In the genomic region with DNA sequence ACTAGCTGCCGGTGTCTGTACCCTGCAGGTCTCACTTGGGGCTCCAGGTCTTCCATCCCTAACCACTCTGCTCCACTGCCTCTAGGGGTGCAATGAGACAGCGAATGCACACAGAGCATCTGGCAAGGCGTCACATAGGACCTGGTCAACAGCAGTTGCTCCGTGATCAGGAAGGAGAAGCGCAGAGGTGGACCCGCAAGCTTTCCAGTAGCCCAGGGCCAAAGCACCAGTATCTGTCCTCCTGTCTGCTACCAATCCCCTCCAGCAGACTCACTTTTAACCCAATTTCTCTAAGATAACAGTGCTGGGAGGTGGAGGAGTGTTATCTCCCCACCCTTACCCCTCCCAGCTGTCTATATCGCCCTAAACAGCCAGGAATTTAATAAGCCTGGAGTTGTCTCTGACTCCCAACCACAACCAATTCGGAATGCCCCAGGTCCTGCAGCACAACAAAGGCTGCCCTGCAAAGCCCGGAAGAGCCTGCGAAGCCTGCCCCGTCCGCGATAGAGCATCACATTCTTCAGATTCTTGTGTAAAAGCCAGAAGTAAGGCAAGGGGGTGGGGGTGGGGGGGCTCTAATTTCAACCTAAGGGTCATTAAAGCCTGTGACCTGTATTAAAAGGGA, we compare ENCODE assay signal across 1 cellular context.
A peak's percentile ranks its signal among the peaks of the same experiment; 100 is the strongest.
TF ChIP-seq lines count a peak whose summit lies in the region.

No MANE protein-coding gene starts in this region.

TF ChIP-seq in HepG2, 621 proteins besides CTCF, POLR2A, EP300 and RAD21 (continued from another document):
- TF ChIP-seq, protein P1, sequence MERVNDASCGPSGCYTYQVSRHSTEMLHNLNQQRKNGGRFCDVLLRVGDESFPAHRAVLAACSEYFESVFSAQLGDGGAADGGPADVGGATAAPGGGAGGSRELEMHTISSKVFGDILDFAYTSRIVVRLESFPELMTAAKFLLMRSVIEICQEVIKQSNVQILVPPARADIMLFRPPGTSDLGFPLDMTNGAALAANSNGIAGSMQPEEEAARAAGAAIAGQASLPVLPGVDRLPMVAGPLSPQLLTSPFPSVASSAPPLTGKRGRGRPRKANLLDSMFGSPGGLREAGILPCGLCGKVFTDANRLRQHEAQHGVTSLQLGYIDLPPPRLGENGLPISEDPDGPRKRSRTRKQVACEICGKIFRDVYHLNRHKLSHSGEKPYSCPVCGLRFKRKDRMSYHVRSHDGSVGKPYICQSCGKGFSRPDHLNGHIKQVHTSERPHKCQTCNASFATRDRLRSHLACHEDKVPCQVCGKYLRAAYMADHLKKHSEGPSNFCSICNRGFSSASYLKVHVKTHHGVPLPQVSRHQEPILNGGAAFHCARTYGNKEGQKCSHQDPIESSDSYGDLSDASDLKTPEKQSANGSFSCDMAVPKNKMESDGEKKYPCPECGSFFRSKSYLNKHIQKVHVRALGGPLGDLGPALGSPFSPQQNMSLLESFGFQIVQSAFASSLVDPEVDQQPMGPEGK (CRISPR knock-in tag; IDR thresholded peaks at IDR 0.05) = peak; percentile 47; the same call in 1 of the 2 replicates
- 0 out of 2 replicates have a peak, but pooled peaks have one; percentile 16 for TF ChIP-seq SAP130 (CRISPR knock-in tag; IDR thresholded peaks at IDR 0.05; ENCODE audit: low read depth)
- TF ChIP-seq, protein P2, sequence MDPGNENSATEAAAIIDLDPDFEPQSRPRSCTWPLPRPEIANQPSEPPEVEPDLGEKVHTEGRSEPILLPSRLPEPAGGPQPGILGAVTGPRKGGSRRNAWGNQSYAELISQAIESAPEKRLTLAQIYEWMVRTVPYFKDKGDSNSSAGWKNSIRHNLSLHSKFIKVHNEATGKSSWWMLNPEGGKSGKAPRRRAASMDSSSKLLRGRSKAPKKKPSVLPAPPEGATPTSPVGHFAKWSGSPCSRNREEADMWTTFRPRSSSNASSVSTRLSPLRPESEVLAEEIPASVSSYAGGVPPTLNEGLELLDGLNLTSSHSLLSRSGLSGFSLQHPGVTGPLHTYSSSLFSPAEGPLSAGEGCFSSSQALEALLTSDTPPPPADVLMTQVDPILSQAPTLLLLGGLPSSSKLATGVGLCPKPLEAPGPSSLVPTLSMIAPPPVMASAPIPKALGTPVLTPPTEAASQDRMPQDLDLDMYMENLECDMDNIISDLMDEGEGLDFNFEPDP (CRISPR knock-in tag; conservative IDR thresholded peaks at IDR 0.05) = no peak
- no peak for TF ChIP-seq ZNF3 (CRISPR knock-in tag; IDR thresholded peaks at IDR 0.05)
- TF ChIP-seq ATF1 (CRISPR knock-in tag; IDR thresholded peaks at IDR 0.05) = no peak
- TF ChIP-seq, protein P3, sequence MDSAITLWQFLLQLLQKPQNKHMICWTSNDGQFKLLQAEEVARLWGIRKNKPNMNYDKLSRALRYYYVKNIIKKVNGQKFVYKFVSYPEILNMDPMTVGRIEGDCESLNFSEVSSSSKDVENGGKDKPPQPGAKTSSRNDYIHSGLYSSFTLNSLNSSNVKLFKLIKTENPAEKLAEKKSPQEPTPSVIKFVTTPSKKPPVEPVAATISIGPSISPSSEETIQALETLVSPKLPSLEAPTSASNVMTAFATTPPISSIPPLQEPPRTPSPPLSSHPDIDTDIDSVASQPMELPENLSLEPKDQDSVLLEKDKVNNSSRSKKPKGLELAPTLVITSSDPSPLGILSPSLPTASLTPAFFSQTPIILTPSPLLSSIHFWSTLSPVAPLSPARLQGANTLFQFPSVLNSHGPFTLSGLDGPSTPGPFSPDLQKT (CRISPR knock-in tag; IDR thresholded peaks at IDR 0.05; ENCODE audit: borderline replicate concordance) = no peak
- peak; percentile 58 for TF ChIP-seq TEAD3 (CRISPR knock-in tag; optimal IDR thresholded peaks at IDR 0.05; ENCODE audit: borderline replicate concordance)
- peak; percentile 80 for TF ChIP-seq ZNF768 (CRISPR knock-in tag; IDR thresholded peaks at IDR 0.05)
- TF ChIP-seq ZNF121 (CRISPR knock-in tag; IDR thresholded peaks at IDR 0.05) = peak; percentile 78
- 0 out of 2 replicates have a peak, but pooled peaks have one; percentile 49 for TF ChIP-seq ZMYM3 (CRISPR knock-in tag; IDR thresholded peaks at IDR 0.05)
- TF ChIP-seq, protein P4, sequence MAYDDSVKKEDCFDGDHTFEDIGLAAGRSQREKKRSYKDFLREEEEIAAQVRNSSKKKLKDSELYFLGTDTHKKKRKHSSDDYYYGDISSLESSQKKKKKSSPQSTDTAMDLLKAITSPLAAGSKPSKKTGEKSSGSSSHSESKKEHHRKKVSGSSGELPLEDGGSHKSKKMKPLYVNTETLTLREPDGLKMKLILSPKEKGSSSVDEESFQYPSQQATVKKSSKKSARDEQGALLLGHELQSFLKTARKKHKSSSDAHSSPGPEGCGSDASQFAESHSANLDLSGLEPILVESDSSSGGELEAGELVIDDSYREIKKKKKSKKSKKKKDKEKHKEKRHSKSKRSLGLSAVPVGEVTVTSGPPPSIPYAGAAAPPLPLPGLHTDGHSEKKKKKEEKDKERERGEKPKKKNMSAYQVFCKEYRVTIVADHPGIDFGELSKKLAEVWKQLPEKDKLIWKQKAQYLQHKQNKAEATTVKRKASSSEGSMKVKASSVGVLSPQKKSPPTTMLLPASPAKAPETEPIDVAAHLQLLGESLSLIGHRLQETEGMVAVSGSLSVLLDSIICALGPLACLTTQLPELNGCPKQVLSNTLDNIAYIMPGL (CRISPR knock-in tag; IDR thresholded peaks at IDR 0.05; ENCODE audit: borderline replicate concordance in 1 of 2, low read depth in 1 of 2) = no peak
- TF ChIP-seq NRL (CRISPR knock-in tag; IDR thresholded peaks at IDR 0.05; ENCODE audit: borderline replicate concordance) = no peak
- TF ChIP-seq KDM1A (CRISPR knock-in tag; IDR thresholded peaks at IDR 0.05) = no peak
- TF ChIP-seq, protein P5, sequence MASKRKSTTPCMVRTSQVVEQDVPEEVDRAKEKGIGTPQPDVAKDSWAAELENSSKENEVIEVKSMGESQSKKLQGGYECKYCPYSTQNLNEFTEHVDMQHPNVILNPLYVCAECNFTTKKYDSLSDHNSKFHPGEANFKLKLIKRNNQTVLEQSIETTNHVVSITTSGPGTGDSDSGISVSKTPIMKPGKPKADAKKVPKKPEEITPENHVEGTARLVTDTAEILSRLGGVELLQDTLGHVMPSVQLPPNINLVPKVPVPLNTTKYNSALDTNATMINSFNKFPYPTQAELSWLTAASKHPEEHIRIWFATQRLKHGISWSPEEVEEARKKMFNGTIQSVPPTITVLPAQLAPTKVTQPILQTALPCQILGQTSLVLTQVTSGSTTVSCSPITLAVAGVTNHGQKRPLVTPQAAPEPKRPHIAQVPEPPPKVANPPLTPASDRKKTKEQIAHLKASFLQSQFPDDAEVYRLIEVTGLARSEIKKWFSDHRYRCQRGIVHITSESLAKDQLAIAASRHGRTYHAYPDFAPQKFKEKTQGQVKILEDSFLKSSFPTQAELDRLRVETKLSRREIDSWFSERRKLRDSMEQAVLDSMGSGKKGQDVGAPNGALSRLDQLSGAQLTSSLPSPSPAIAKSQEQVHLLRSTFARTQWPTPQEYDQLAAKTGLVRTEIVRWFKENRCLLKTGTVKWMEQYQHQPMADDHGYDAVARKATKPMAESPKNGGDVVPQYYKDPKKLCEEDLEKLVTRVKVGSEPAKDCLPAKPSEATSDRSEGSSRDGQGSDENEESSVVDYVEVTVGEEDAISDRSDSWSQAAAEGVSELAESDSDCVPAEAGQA (IDR thresholded peaks at IDR 0.05; ENCODE audit: low read depth) = no peak
- TF ChIP-seq, protein P5 (CRISPR knock-in tag; IDR thresholded peaks at IDR 0.05; ENCODE audit: borderline replicate concordance) = no peak
- TF ChIP-seq SALL1 (CRISPR knock-in tag; IDR thresholded peaks at IDR 0.05) = no peak
- TF ChIP-seq SP5 (CRISPR knock-in tag; IDR thresholded peaks at IDR 0.05; ENCODE audit: borderline replicate concordance, low read depth) = peak; percentile 10; the same call in 1 of the 2 replicates
- TF ChIP-seq, protein P6, sequence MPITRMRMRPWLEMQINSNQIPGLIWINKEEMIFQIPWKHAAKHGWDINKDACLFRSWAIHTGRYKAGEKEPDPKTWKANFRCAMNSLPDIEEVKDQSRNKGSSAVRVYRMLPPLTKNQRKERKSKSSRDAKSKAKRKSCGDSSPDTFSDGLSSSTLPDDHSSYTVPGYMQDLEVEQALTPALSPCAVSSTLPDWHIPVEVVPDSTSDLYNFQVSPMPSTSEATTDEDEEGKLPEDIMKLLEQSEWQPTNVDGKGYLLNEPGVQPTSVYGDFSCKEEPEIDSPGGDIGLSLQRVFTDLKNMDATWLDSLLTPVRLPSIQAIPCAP (CRISPR knock-in tag; IDR thresholded peaks at IDR 0.05; ENCODE audit: low read depth) = no peak
- TF ChIP-seq CCDC6 (CRISPR knock-in tag; IDR thresholded peaks at IDR 0.05) = no peak
TF ChIP-seq in HepG2: peak in this region for 10.
